ENCODE assay signal across 2 cellular contexts in the genomic region with DNA sequence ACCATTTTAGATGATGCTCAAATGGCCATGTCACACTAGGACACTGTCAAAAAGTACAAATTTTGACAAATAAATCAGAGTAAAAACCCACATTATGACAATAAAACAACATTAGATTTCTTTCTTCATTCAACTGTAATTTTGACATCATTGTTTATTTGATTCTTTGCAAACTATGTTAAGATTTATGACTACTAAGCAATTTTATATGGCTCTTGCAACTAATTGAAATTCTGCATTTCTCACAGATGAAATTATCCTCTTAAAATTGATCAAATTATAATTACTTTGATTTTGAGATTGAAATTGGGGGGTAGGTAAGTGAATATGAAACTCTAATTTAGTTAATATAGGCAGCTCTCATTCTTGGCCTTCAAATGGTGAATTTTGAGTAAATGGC.
A peak's percentile ranks its signal among the peaks of the same experiment; 100 is the strongest.
TF ChIP-seq lines count a peak whose summit lies in the region.

No MANE protein-coding gene starts in this region.

TF ChIP-seq in HepG2, 621 proteins besides CTCF, POLR2A, EP300 and RAD21:
- TF ChIP-seq ARNT2 (CRISPR knock-in tag; IDR thresholded peaks at IDR 0.05; ENCODE audit: low read depth) (no peak), MAFF (IDR thresholded peaks at IDR 0.05; ENCODE audit: low read depth, low read length) (peak; percentile 44; the same call in 1 of the 2 replicates), ZNF781 (CRISPR knock-in tag; IDR thresholded peaks at IDR 0.05; ENCODE audit: borderline replicate concordance, not compliant biosample characterization) (no peak), JARID2 (CRISPR knock-in tag; IDR thresholded peaks at IDR 0.05; ENCODE audit: insufficient replicate concordance) (no peak), SRY (CRISPR knock-in tag; IDR thresholded peaks at IDR 0.05) (no peak), MAFK (conservative IDR thresholded peaks at IDR 0.05 in 1 of 2, IDR thresholded peaks at IDR 0.05 in 1 of 2; ENCODE audit: low read length in 2 of 2) (peak; percentile 45 to 63; a peak in 3 of 4 replicates)

TF ChIP-seq in K562, 482 proteins besides CTCF, POLR2A, EP300 and RAD21:
- no peak for TF ChIP-seq LEF1 (IDR thresholded peaks at IDR 0.05)
- TF ChIP-seq GABPB2 (CRISPR knock-in tag; conservative IDR thresholded peaks at IDR 0.05), result no peak
- TF ChIP-seq ZNF282 (CRISPR knock-in tag; IDR thresholded peaks at IDR 0.05), result no peak
- no peak for TF ChIP-seq ZBTB17 (CRISPR knock-in tag; IDR thresholded peaks at IDR 0.05)
- TF ChIP-seq, protein P1, sequence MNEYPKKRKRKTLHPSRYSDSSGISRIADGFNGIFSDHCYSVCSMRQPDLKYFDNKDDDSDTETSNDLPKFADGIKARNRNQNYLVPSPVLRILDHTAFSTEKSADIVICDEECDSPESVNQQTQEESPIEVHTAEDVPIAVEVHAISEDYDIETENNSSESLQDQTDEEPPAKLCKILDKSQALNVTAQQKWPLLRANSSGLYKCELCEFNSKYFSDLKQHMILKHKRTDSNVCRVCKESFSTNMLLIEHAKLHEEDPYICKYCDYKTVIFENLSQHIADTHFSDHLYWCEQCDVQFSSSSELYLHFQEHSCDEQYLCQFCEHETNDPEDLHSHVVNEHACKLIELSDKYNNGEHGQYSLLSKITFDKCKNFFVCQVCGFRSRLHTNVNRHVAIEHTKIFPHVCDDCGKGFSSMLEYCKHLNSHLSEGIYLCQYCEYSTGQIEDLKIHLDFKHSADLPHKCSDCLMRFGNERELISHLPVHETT (CRISPR knock-in tag; conservative IDR thresholded peaks at IDR 0.05 in 1 of 2, IDR thresholded peaks at IDR 0.05 in 1 of 2), result no peak
- 0 out of 2 replicates have a peak, but pooled peaks have one; percentile 10 for TF ChIP-seq C11orf30 (IDR thresholded peaks at IDR 0.05; ENCODE audit: low read depth)
- TF ChIP-seq, protein P2, sequence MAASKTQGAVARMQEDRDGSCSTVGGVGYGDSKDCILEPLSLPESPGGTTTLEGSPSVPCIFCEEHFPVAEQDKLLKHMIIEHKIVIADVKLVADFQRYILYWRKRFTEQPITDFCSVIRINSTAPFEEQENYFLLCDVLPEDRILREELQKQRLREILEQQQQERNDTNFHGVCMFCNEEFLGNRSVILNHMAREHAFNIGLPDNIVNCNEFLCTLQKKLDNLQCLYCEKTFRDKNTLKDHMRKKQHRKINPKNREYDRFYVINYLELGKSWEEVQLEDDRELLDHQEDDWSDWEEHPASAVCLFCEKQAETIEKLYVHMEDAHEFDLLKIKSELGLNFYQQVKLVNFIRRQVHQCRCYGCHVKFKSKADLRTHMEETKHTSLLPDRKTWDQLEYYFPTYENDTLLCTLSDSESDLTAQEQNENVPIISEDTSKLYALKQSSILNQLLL (CRISPR knock-in tag; IDR thresholded peaks at IDR 0.05; ENCODE audit: borderline replicate concordance), result no peak
- TF ChIP-seq ZNF740 (CRISPR knock-in tag; IDR thresholded peaks at IDR 0.05), result no peak
- TF ChIP-seq ZNF740 (tag; IDR thresholded peaks at IDR 0.05), result no peak
- TF ChIP-seq SPI1 (IDR thresholded peaks at IDR 0.05; ENCODE audit: borderline replicate concordance, low read depth, low read length), result no peak
- TF ChIP-seq ZNF197 (CRISPR knock-in tag; IDR thresholded peaks at IDR 0.05; ENCODE audit: low read depth), result no peak
- TF ChIP-seq HNRNPLL (IDR thresholded peaks at IDR 0.05; ENCODE audit: low read depth, low read length, poor library complexity, severe bottlenecking), result no peak
- TF ChIP-seq BRD4 (IDR thresholded peaks at IDR 0.05), result no peak
- peak; percentile 58 for TF ChIP-seq ZNF316 (IDR thresholded peaks at IDR 0.05)
TF ChIP-seq in K562: peak in this region for 2.
